In the genomic region with DNA sequence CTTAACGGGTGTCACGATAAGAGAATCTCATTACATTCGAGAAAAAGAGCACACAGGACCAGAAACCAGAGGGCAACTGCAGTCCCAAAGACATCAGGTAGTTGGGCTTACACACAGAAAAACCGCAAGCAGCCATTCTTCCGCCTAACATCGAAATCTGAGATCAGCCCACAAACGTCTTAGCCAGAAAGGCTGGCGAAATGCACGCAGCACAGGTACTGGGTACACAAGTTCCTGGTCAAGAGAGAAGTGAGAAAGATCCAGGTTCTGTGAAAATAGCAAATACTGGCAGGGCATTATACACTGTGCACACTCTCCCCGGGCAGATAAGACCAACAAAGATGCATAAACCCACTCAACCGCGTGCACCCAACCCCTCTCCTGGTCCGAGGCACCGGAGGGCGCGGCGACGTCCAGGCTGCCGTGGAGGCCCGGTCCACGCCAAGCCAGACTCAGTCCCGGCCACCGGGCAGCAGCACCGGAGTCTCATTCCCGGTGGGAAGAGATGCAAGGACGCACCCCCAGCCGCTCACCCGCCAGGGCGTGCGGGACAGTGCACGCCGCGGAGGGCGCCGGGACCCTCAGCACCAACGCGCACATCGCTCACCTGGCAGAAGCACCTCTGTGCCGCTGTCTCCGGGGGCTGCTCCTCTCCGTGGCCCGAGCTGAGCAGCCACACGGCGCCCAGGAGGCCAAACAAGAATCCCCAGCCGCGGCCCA, we compare ENCODE assay signal across 8 cellular contexts. TPM values are rescaled to one million over a fixed set of nuclear protein-coding genes. Genes with fewer than 3 reads are reported as not detected.
DNase-seq lines count a peak whose midpoint lies in the region; ATAC-seq lines count a peak whose summit lies in the region.

No MANE protein-coding gene starts in this region.

- DNase-seq in AG08396 (ENCODE audit: low spot score) (peak; percentile 27), NCI-H526 (lab: John Stamatoyannopoulos, UW) (peak; percentile 50 to 73), mucosa of gallbladder (ENCODE audit: low spot score) (peak; percentile 29)
- DNase-seq in activated CD4-positive, alpha-beta T cell treated with anti-CD3 and anti-CD28 coated beads, Interleukin-2, amount 50 U/mL, for 4 hours = peak; percentile 46 to 50
- peak; percentile 42 to 49 for DNase-seq in stimulated activated CD8-positive, alpha-beta memory T cell treated with anti-CD3 and anti-CD28 coated beads, Interleukin-7, amount 100 ng/mL, for 4 hours (ENCODE audit: low read depth in 2 of 2)

- peak overlapping the region; percentile 86 for H3K9ac ChIP-seq in endocrine pancreas (ENCODE audit: control insufficient read depth, insufficient read depth, low read length)

- peak overlapping the region; percentile 99 for H3K4me3 ChIP-seq in endocrine pancreas (ENCODE audit: control insufficient read depth, insufficient read depth, low read length)

- no peaks in the 10 kb centered on the region for H3K27me3 ChIP-seq in endocrine pancreas (ENCODE audit: control insufficient read depth, insufficient read depth, low read length)

- H3K36me3 ChIP-seq in endocrine pancreas (ENCODE audit: control insufficient read depth, insufficient read depth, low read length) = no peaks in the 10 kb centered on the region

- ATAC-seq in GM18861 (IDR thresholded peaks at IDR 0.05; ENCODE audit: unreplicated experiment) (peak; percentile 38), HG03064 (IDR thresholded peaks at IDR 0.05; ENCODE audit: low read depth, unreplicated experiment) (peak; percentile 45)

- H3K4me1 ChIP-seq in endocrine pancreas (ENCODE audit: control insufficient read depth, insufficient read depth, low read length) = peaks cover 15% of the 10 kb centered on the region

- no peaks in the 10 kb centered on the region for H3K9me3 ChIP-seq in endocrine pancreas (ENCODE audit: control insufficient read depth, low read length)

RNA-seq across cellular contexts. Expression of gene ERO1A, which starts 0.4 kb away (rescaled TPM):
- total RNA-seq in mucosa of gallbladder = 74.6 TPM

RNA-seq across cellular contexts. Expression of gene PSMC6, which starts 12.1 kb away (rescaled TPM):
- total RNA-seq in mucosa of gallbladder = 61.6 TPM

RNA-seq across cellular contexts. Expression of gene STYX, which starts 35.0 kb away (rescaled TPM):
- 9.0 TPM for total RNA-seq in mucosa of gallbladder

Comparison
In these comparisons a context has a peak if more than half of its experiments do, and no peak if none do; other contexts are left out.
1. Peak in every context shown above with its lines: DNase-seq, ATAC-seq and H3K4me3 ChIP-seq.